8 cellular contexts compared by ENCODE assay signal in the genomic region with DNA sequence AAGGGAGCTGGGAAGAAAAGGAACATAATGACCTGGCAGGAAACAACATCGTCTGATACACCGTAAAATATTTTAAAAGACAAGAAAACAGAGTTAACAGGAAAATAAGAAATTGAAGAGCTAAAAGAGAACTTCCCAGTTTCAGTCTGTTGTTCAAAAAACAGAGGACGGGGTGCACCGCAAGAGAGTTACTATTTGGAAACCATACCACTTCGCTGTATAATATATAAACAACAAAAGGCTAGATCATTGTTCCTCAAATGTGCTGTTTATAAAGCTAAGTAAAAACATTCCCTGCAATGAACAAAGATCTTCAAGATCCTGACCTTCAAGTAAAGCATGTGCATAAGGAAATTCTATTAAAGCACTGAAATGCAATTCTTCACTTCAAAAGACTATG.
DNase-seq lines count a peak whose midpoint lies in the region; ATAC-seq and TF ChIP-seq lines count a peak whose summit lies in the region.

No MANE protein-coding gene starts in this region.

- H3K4me1 ChIP-seq in BLaER1 treated with 17β-estradiol and CSF1 and Interleukin-3, amounts not matched to agents 10 nM and 100 nM = peaks cover 40 to 62% (median 61%) of the 10 kb centered on the region in 10 experiments

- no peak for ATAC-seq in HG03469 (IDR thresholded peaks at IDR 0.05; ENCODE audit: unreplicated experiment)

- DNase-seq in LNCaP clone FGC (ENCODE audit: low read depth) = no peak
- no peak for DNase-seq in choroid plexus epithelial cell (ENCODE audit: low read depth)
- DNase-seq in amygdala (lab: John Stamatoyannopoulos, UW) = no peak
- DNase-seq in NCI-H2107 treated with DMSO at 0.1 percent for 48 hours (lab: John Stamatoyannopoulos, UW; ENCODE audit: unreplicated experiment) = no peak
- no peak for DNase-seq in HuH-7.5 (ENCODE audit: low spot score)

- H3K9ac ChIP-seq in BLaER1 treated with 17β-estradiol and CSF1 and Interleukin-3, amounts not matched to agents 10 nM and 100 nM = peak overlapping the region; percentile 96 to 99 (median 97)

- no peaks in the 10 kb centered on the region for H3K27me3 Mint-ChIP-seq in nephron (ENCODE audit: low read depth)

- H4K20me1 ChIP-seq in BLaER1 treated with 17β-estradiol and CSF1 and Interleukin-3, amounts not matched to agents 10 nM and 100 nM = peaks cover 57 to 59% (median 57%) of the 10 kb centered on the region in 11 experiments

- no peaks in the 10 kb centered on the region for H3K9me3 Mint-ChIP-seq in nephron

- no peak for TF ChIP-seq CTCF in LNCaP clone FGC (IDR thresholded peaks at IDR 0.05; ENCODE audit: control insufficient read depth, extremely low read depth, insufficient read depth)
- TF ChIP-seq CTCF in choroid plexus epithelial cell (conservative IDR thresholded peaks at IDR 0.05; ENCODE audit: low read depth, low read length) = no peak
- no peak for TF ChIP-seq CTCF in nephron (IDR thresholded peaks at IDR 0.05; ENCODE audit: unreplicated experiment in 3 of 3)

- peak overlapping the region; percentile 78 to 95 (median 89) for H3K4me2 ChIP-seq in BLaER1 treated with 17β-estradiol and CSF1 and Interleukin-3, amounts not matched to agents 10 nM and 100 nM

- H3K36me3 Mint-ChIP-seq in nephron (ENCODE audit: low read depth) = no peaks in the 10 kb centered on the region

- peak overlapping the region; percentile 78 to 96 (median 86) for H3K4me3 ChIP-seq in BLaER1 treated with 17β-estradiol and CSF1 and Interleukin-3, amounts not matched to agents 10 nM and 100 nM
- H3K4me3 ChIP-seq in LNCaP clone FGC (ENCODE audit: low read depth, low read length) (peak overlapping the region; percentile 78), choroid plexus epithelial cell (ENCODE audit: low read depth, low read length) (peak overlapping the region; percentile 93)

- H3K36me3 ChIP-seq in BLaER1 treated with 17β-estradiol and CSF1 and Interleukin-3, amounts not matched to agents 10 nM and 100 nM = peaks cover 0 to 22% (median 13%) of the 10 kb centered on the region in 11 experiments; a peak in 11 of 22 replicates

- no peaks in the 10 kb centered on the region for H3K9me3 ChIP-seq in BLaER1 treated with 17β-estradiol and CSF1 and Interleukin-3, amounts not matched to agents 10 nM and 100 nM (replicated peaks in 1 of 11)

- peaks cover 23% of the 10 kb centered on the region for H3K4me1 Mint-ChIP-seq in nephron

- peak overlapping the region; percentile 93 to 98 (median 97) for H3K27ac Mint-ChIP-seq in nephron

- peak overlapping the region; percentile 86 to 94 (median 93) for H3K4me3 Mint-ChIP-seq in nephron

- no peaks in the 10 kb centered on the region for H3K27me3 ChIP-seq in BLaER1 treated with 17β-estradiol and CSF1 and Interleukin-3, amounts not matched to agents 10 nM and 100 nM

- peak overlapping the region; percentile 93 to 99 (median 95) for H3K27ac ChIP-seq in BLaER1 treated with 17β-estradiol and CSF1 and Interleukin-3, amounts not matched to agents 10 nM and 100 nM
